1 cellular context compared by ENCODE assay signal in genomic region chr14:54762296-54762695, GRCh38.
TF ChIP-seq lines count a peak whose summit lies in the region.

No MANE protein-coding gene starts in this region.

TF ChIP-seq in SK-N-SH, 30 proteins besides CTCF, POLR2A, EP300 and RAD21 (continued from another document):
- TF ChIP-seq ZBTB33 (IDR thresholded peaks at IDR 0.05; ENCODE audit: borderline replicate concordance, low read depth) = no peak
- TF ChIP-seq FOXJ3 (CRISPR knock-in tag; IDR thresholded peaks at IDR 0.05) = no peak
- no peak for TF ChIP-seq SIN3A (IDR thresholded peaks at IDR 0.05; ENCODE audit: borderline replicate concordance, low read depth, low read length)
- TF ChIP-seq POLR2AphosphoS5 (IDR thresholded peaks at IDR 0.05; ENCODE audit: low read depth, low read length) = no peak
- TF ChIP-seq GATA2 (CRISPR knock-in tag; IDR thresholded peaks at IDR 0.05) = no peak
- no peak for TF ChIP-seq EZH2phosphoT487 (IDR thresholded peaks at IDR 0.05; ENCODE audit: borderline replicate concordance, low read depth)
- no peak for TF ChIP-seq RFX5 (IDR thresholded peaks at IDR 0.05; ENCODE audit: low read length)
TF ChIP-seq in SK-N-SH: peak in this region for 0.
